Comparison of ENCODE assay signal across 28 cellular contexts in genomic region chr5:149685494-149685893, GRCh38.
"Had no signal": no experiment of that assay in that cellular context is flagged by ENCODE, and none has a peak within 500 bp of the region (broad histone marks: within the 10 kb centered on the region; RNA-seq: fewer than 3 reads in every experiment).

No MANE protein-coding gene starts in this region.

- H3K27ac ChIP-seq: adrenal gland, body of pancreas, coronary artery, WERI-Rb-1 had no signal

- H3K4me3 ChIP-seq: adrenal gland, body of pancreas, coronary artery had no signal

- ATAC-seq: activated CD4-positive, CD25-positive, alpha-beta regulatory T cell treated with anti-CD3 and anti-CD28 coated beads, Interleukin-2, amount 50 U/mL, for 24 hours; activated CD8-positive, alpha-beta memory T cell treated with anti-CD3 and anti-CD28 coated beads, Interleukin-2, amount 10 ng/mL, durations not matched to agents 7 days and 5 days; activated CD8-positive, alpha-beta T cell treated with anti-CD3 and anti-CD28 coated beads, Interleukin-2, amount 10 ng/mL, durations not matched to agents 7 days and 5 days; activated naive CD8-positive, alpha-beta T cell treated with anti-CD3 and anti-CD28 coated beads, Interleukin-2, amount 50 U/mL, for 24 hours; body of pancreas; esophagus mucosa; T-helper 17 cell had no signal

- DNase-seq: activated B cell treated with CpG ODN at 0.5 μM for 24 hours; activated CD4-positive, alpha-beta T cell treated with anti-CD3 and anti-CD28 coated beads for 48 hours; activated CD4-positive, alpha-beta T cell treated with anti-CD3 and anti-CD28 coated beads, Interleukin-2, amount 50 U/mL, for 1 hour; activated CD4-positive, alpha-beta T cell treated with anti-CD3 and anti-CD28 coated beads, Interleukin-2, amount 50 U/mL, for 48 hours; activated CD8-positive, alpha-beta memory T cell treated with anti-CD3 and anti-CD28 coated beads, Interleukin-2, amount 10 ng/mL, durations not matched to agents 7 days and 5 days; activated CD8-positive, alpha-beta memory T cell treated with anti-CD3 and anti-CD28 coated beads, Interleukin-2, amount 50 U/mL, for 4 hours; activated CD8-positive, alpha-beta T cell treated with anti-CD3 and anti-CD28 coated beads, Interleukin-2, amount 10 ng/mL, durations not matched to agents 7 days and 5 days; activated effector memory CD4-positive, alpha-beta T cell treated with anti-CD3 and anti-CD28 coated beads, Interleukin-2, amount 50 U/mL, for 16 hours; activated naive CD4-positive, alpha-beta T cell treated with anti-CD3 and anti-CD28 coated beads for 36 hours; activated naive CD8-positive, alpha-beta T cell treated with anti-CD3 and anti-CD28 coated beads for 36 hours; activated naive CD8-positive, alpha-beta T cell treated with anti-CD3 and anti-CD28 coated beads, Interleukin-2, amount 50 U/mL, for 24 hours; activated T-cell treated with anti-CD3 and anti-CD28 coated beads, Interleukin-2, amount 50 U/mL, for 1 hour; activated T-cell treated with anti-CD3 and anti-CD28 coated beads, Interleukin-2, amount 50 U/mL, for 48 hours; adrenal gland; amygdala; aorta; body of pancreas; dermis blood vessel endothelial cell; effector CD8-positive, alpha-beta T cell; foreskin fibroblast; T-helper 1 cell; T-helper 17 cell; T1000; WERI-Rb-1 had no signal

- H3K27me3 ChIP-seq: adrenal gland, body of pancreas had no signal

- H3K36me3 ChIP-seq: adrenal gland, WERI-Rb-1 had no signal

- H3K4me1 ChIP-seq: body of pancreas had no signal

- FAIRE-seq: frontal cortex had no signal

- H3K9me3 ChIP-seq: adrenal gland, body of pancreas had no signal
